In genomic region chr5:168239325-168239724, GRCh38 we compare ENCODE assay signal across 22 cellular contexts. TPM values are rescaled to one million over a fixed set of nuclear protein-coding genes. Genes with fewer than 3 reads are reported as not detected.
"Had no signal": no experiment of that assay in that cellular context is flagged by ENCODE, and none has a peak within 500 bp of the region (broad histone marks: within the 10 kb centered on the region; RNA-seq: fewer than 3 reads in every experiment).

No MANE protein-coding gene starts in this region.

- H3K27me3 Mint-ChIP-seq: activated CD4-positive, alpha-beta T cell treated with anti-CD3 and anti-CD28 coated beads, Interleukin-2, amount 10 ng/mL, durations not matched to agents 7 days and 5 days; activated T-helper 17 cell treated with anti-CD3 and anti-CD28 coated beads, Interleukin-2, amount 50 U/mL, for 72 hours had no signal

- H3K9me3 Mint-ChIP-seq: activated CD4-positive, alpha-beta memory T cell treated with anti-CD3 and anti-CD28 coated beads for 36 hours; activated CD4-positive, alpha-beta T cell treated with anti-CD3 and anti-CD28 coated beads, Interleukin-2, amount 10 ng/mL, durations not matched to agents 7 days and 5 days; activated naive CD4-positive, alpha-beta T cell treated with anti-CD3 and anti-CD28 coated beads for 36 hours; activated T-helper 17 cell treated with anti-CD3 and anti-CD28 coated beads, Interleukin-2, amount 50 U/mL, for 72 hours; T-cell had no signal

- DNase-seq: activated CD4-positive, alpha-beta memory T cell treated with anti-CD3 and anti-CD28 coated beads for 36 hours; activated CD4-positive, alpha-beta T cell treated with anti-CD3 and anti-CD28 coated beads, Interleukin-2, amount 10 ng/mL, durations not matched to agents 7 days and 5 days; activated CD4-positive, CD25-positive, alpha-beta regulatory T cell; activated gamma-delta T cell; activated naive CD4-positive, alpha-beta T cell treated with anti-CD3 and anti-CD28 coated beads for 36 hours; activated T-cell treated with anti-CD3 and anti-CD28 coated beads for 4 hours; activated T-cell treated with anti-CD3 and anti-CD28 coated beads, Interleukin-2, amount 50 U/mL, for 48 hours; anterior cingulate cortex; MM.1S; NCI-H1105; NCI-H1694 treated with DMSO at 0.1 percent for 48 hours; NCI-H2081; NCI-H446; NCI-H524; NCI-H748 treated with DMSO at 0.1 percent for 48 hours; SIG-M5; T-cell; T-helper 2 cell; T1000 had no signal

- H3K36me3 Mint-ChIP-seq: activated CD4-positive, alpha-beta memory T cell treated with anti-CD3 and anti-CD28 coated beads for 36 hours; activated naive CD8-positive, alpha-beta T cell; T-cell had no signal

- H3K27ac Mint-ChIP-seq: activated CD4-positive, alpha-beta memory T cell treated with anti-CD3 and anti-CD28 coated beads for 36 hours; activated CD4-positive, alpha-beta T cell treated with anti-CD3 and anti-CD28 coated beads, Interleukin-2, amount 10 ng/mL, durations not matched to agents 7 days and 5 days; activated naive CD4-positive, alpha-beta T cell treated with anti-CD3 and anti-CD28 coated beads for 36 hours; activated naive CD8-positive, alpha-beta T cell; activated T-helper 17 cell treated with anti-CD3 and anti-CD28 coated beads, Interleukin-2, amount 50 U/mL, for 72 hours; T-cell had no signal

- ATAC-seq: activated T-helper 17 cell treated with anti-CD3 and anti-CD28 coated beads, Interleukin-2, amount 50 U/mL, for 72 hours; T-cell had no signal

- H3K4me3 Mint-ChIP-seq: activated CD4-positive, alpha-beta memory T cell treated with anti-CD3 and anti-CD28 coated beads for 36 hours; activated CD4-positive, alpha-beta T cell treated with anti-CD3 and anti-CD28 coated beads, Interleukin-2, amount 10 ng/mL, durations not matched to agents 7 days and 5 days; activated naive CD4-positive, alpha-beta T cell treated with anti-CD3 and anti-CD28 coated beads for 36 hours; activated naive CD8-positive, alpha-beta T cell; activated T-helper 17 cell treated with anti-CD3 and anti-CD28 coated beads, Interleukin-2, amount 50 U/mL, for 72 hours; T-cell had no signal

- H3K4me1 Mint-ChIP-seq: activated CD4-positive, alpha-beta T cell treated with anti-CD3 and anti-CD28 coated beads, Interleukin-2, amount 10 ng/mL, durations not matched to agents 7 days and 5 days; activated T-helper 17 cell treated with anti-CD3 and anti-CD28 coated beads, Interleukin-2, amount 50 U/mL, for 72 hours; T-cell had no signal

RNA-seq across cellular contexts. Expression of gene WWC1, which starts 52.1 kb away (rescaled TPM):
- total RNA-seq: OCI-LY7 had no signal
